ENCODE assay signal across 21 cellular contexts in genomic region chr7:12139421-12139820, GRCh38.
DNase-seq lines count a peak whose midpoint lies in the region; ATAC-seq and TF ChIP-seq lines count a peak whose summit lies in the region.
"Had no signal": no experiment of that assay in that cellular context is flagged by ENCODE, and none has a peak within 500 bp of the region (broad histone marks: within the 10 kb centered on the region; RNA-seq: fewer than 3 reads in every experiment).

No MANE protein-coding gene starts in this region.

- TF ChIP-seq CTCF in AG09309 (IDR thresholded peaks at IDR 0.05; ENCODE audit: control insufficient read depth, insufficient read depth, low read depth, low read length, missing control alignments) (no peak), fibroblast of villous mesenchyme (IDR thresholded peaks at IDR 0.05; ENCODE audit: insufficient read depth, low read depth, low read length) (no peak), H9 (conservative IDR thresholded peaks at IDR 0.05) (no peak)

- H3K9ac ChIP-seq in H9 (ENCODE audit: extremely low read depth, insufficient read length, low read length), result no peak overlapping the region
- H3K9ac ChIP-seq: neural progenitor cell had no signal

- no peaks in the 10 kb centered on the region for H3K79me2 ChIP-seq in H9 (ENCODE audit: insufficient read depth, low read length)

- H3K4ac ChIP-seq in H9 (ENCODE audit: low read depth, low read length), result no peak overlapping the region

- H4K5ac ChIP-seq in H9 (ENCODE audit: insufficient read length, low read depth, low read length), result no peak overlapping the region

- peaks cover 0 to 2% of the 10 kb centered on the region in 2 experiments; a peak in 1 of 4 replicates for H3K4me1 Mint-ChIP-seq in H9
- H3K4me1 Mint-ChIP-seq: central memory CD8-positive, alpha-beta T cell had no signal

- H3K4me2 ChIP-seq in H9 (ENCODE audit: insufficient read depth, insufficient read length, low read length), result no peak overlapping the region
- H3K4me2 ChIP-seq: neural progenitor cell had no signal

- TF ChIP-seq POLR2A in GM18505 (IDR thresholded peaks at IDR 0.05; ENCODE audit: borderline replicate concordance, extremely low read depth, insufficient read depth, insufficient read length), result no peak

- no peak overlapping the region for H4K8ac ChIP-seq in H9 (replicated peaks; ENCODE audit: insufficient read length, low read depth, low read length)

- H3K36me3 Mint-ChIP-seq in H9 (ENCODE audit: insufficient read depth in 1 of 3, low read depth in 3 of 3), result peaks cover 3 to 10% (median 4%) of the 10 kb centered on the region in 3 experiments; a peak in 4 of 7 replicates
- H3K36me3 Mint-ChIP-seq: neural progenitor cell had no signal

- no peaks in the 10 kb centered on the region for H3K9me3 ChIP-seq in H9 (ENCODE audit: control insufficient read depth, low read depth, low read length)
- H3K9me3 ChIP-seq: esophagus squamous epithelium had no signal

- H3K23ac ChIP-seq in H9 (ENCODE audit: insufficient read length, low read depth, low read length), result no peak overlapping the region

- H2BK15ac ChIP-seq in H9 (ENCODE audit: low read depth, low read length), result no peak overlapping the region

- H3K79me1 ChIP-seq in H9 (ENCODE audit: insufficient read depth, low read depth, low read length, poor library complexity, severe bottlenecking), result no peaks in the 10 kb centered on the region

- H3K4me3 ChIP-seq in AG09309 (ENCODE audit: control insufficient read depth, low read depth, low read length) (no peak overlapping the region), fibroblast of villous mesenchyme (ENCODE audit: low read depth, low read length) (no peak overlapping the region)
- H3K4me3 ChIP-seq: esophagus squamous epithelium, left ventricle myocardium inferior, neural progenitor cell had no signal

- WGBS in H9 (ENCODE audit: extremely low coverage, insufficient read length, low lambda C conversion rate), result no CpG with 5 or more reads among the region's 6 CpGs

- no peak overlapping the region for H2AFZ ChIP-seq in H9 (ENCODE audit: low read length)
- H2AFZ ChIP-seq: neural progenitor cell had no signal

- no peak overlapping the region for H2BK120ac ChIP-seq in H9 (ENCODE audit: low read depth, low read length, poor library complexity, severe bottlenecking)

- no peak overlapping the region for H2BK20ac ChIP-seq in H9 (ENCODE audit: low read depth, low read length, poor library complexity, severe bottlenecking)

- H3T11ph ChIP-seq in H9 (ENCODE audit: low read length), result no peak overlapping the region

- H3K27ac Mint-ChIP-seq in H9, result no peak overlapping the region
- H3K27ac Mint-ChIP-seq: neural progenitor cell had no signal

- H2BK12ac ChIP-seq in H9 (ENCODE audit: insufficient read length, low read depth, low read length), result no peak overlapping the region

- no peak overlapping the region for H3K56ac ChIP-seq in H9 (ENCODE audit: insufficient read length, low read depth, low read length)

- ATAC-seq in HG03565 (IDR thresholded peaks at IDR 0.05; ENCODE audit: unreplicated experiment), result peak; percentile 49
- ATAC-seq in GM18505 (IDR thresholded peaks at IDR 0.05; ENCODE audit: unreplicated experiment), result no peak

- H3K23me2 ChIP-seq in H9 (ENCODE audit: insufficient read length, low read depth, low read length, poor library complexity, severe bottlenecking), result no peaks in the 10 kb centered on the region

- H2AK5ac ChIP-seq in H9 (ENCODE audit: insufficient read length, low read length), result no peak overlapping the region

- no peak overlapping the region for H3K14ac ChIP-seq in H9 (ENCODE audit: insufficient read depth, low read length)

- H3K27ac ChIP-seq in H9 (ENCODE audit: insufficient read length, low read depth, low read length), result no peak overlapping the region
- H3K27ac ChIP-seq: esophagus squamous epithelium, left ventricle myocardium inferior, neural progenitor cell had no signal

- H4K91ac ChIP-seq in H9 (ENCODE audit: insufficient read length, low read depth, low read length), result no peak overlapping the region

- no peak overlapping the region for H3K18ac ChIP-seq in H9 (ENCODE audit: insufficient read length, low read depth, low read length)

- peaks cover 12 to 13% of the 10 kb centered on the region in 2 experiments for H3K9me3 Mint-ChIP-seq in H9

- no peaks in the 10 kb centered on the region for H3K27me3 ChIP-seq in H9 (ENCODE audit: insufficient read depth, low read length)
- H3K27me3 ChIP-seq: esophagus squamous epithelium, neural progenitor cell had no signal

- no peaks in the 10 kb centered on the region for H3K4me1 ChIP-seq in H9 (ENCODE audit: insufficient read depth, low read length)
- H3K4me1 ChIP-seq: esophagus squamous epithelium, left ventricle myocardium inferior, neural progenitor cell had no signal

- no peak overlapping the region for H2BK5ac ChIP-seq in H9 (ENCODE audit: insufficient read length, low read length)

- H3K27me3 Mint-ChIP-seq in H9 (ENCODE audit: low read depth), result no peaks in the 10 kb centered on the region

- no peaks in the 10 kb centered on the region for H4K20me1 ChIP-seq in H9 (ENCODE audit: control insufficient read depth, insufficient read depth, insufficient read length)

- H3K4me3 Mint-ChIP-seq in H9, result no peak overlapping the region
- H3K4me3 Mint-ChIP-seq: central memory CD8-positive, alpha-beta T cell; neural progenitor cell had no signal

- DNase-seq in AG09309 (ENCODE audit: low read depth), result peak; percentile 18
- peak; percentile 99 for DNase-seq in SW480 (ENCODE audit: low spot score)
- DNase-seq in fibroblast of villous mesenchyme (ENCODE audit: low read depth), result peak; percentile 55
- DNase-seq in activated CD4-positive, CD25-positive, alpha-beta regulatory T cell treated with anti-CD3 and anti-CD28 coated beads, Interleukin-2, amount 50 U/mL, for 72 hours, result no peak
- no peak for DNase-seq in H9
- no peak for DNase-seq in NCI-H1436 treated with DMSO at 0.1 percent for 48 hours (lab: John Stamatoyannopoulos, UW)
- DNase-seq: ACHN; activated CD4-positive, alpha-beta T cell treated with anti-CD3 and anti-CD28 coated beads, Interleukin-2, amount 50 U/mL, for 1 hour; activated CD8-positive, alpha-beta memory T cell treated with anti-CD3 and anti-CD28 coated beads, Interleukin-2, amount 50 U/mL, for 4 hours; activated effector memory CD4-positive, alpha-beta T cell treated with anti-CD3 and anti-CD28 coated beads, Interleukin-2, amount 50 U/mL, for 16 hours; DMS 273 treated with DMSO at 0.1 percent for 48 hours; effector CD4-positive, alpha-beta T cell; esophagus squamous epithelium; head of caudate nucleus; left ventricle myocardium inferior; NCI-H2029; NCI-H446 had no signal

Comparison
In these comparisons a context has a peak if more than half of its experiments do, and no peak if none do; other contexts are left out.
1. DNase-seq: peak in AG09309 (single experiment), SW480 (single experiment) and fibroblast of villous mesenchyme (single experiment); none in activated CD4-positive, CD25-positive, alpha-beta regulatory T cell treated with anti-CD3 and anti-CD28 coated beads, Interleukin-2, amount 50 U/mL, for 72 hours (single experiment), H9 (single experiment) and NCI-H1436 treated with DMSO at 0.1 percent for 48 hours (single experiment).